In genomic region chrX:19702856-19703255, GRCh38 we compare ENCODE assay signal across 16 cellular contexts.
DNase-seq lines count a peak whose midpoint lies in the region; ATAC-seq, FAIRE-seq and TF ChIP-seq lines count a peak whose summit lies in the region.
"Had no signal": no experiment of that assay in that cellular context is flagged by ENCODE, and none has a peak within 500 bp of the region (broad histone marks: within the 10 kb centered on the region; RNA-seq: fewer than 3 reads in every experiment).

No MANE protein-coding gene starts in this region.

- H3K9me3 Mint-ChIP-seq in CD4-positive, alpha-beta T cell, result no peaks in the 10 kb centered on the region
- no peaks in the 10 kb centered on the region for H3K9me3 Mint-ChIP-seq in CD8-positive, alpha-beta memory T cell
- no peaks in the 10 kb centered on the region for H3K9me3 Mint-ChIP-seq in natural killer cell treated with Interleukin-12 subunit alpha and Interleukin-12 subunit beta and Interleukin-15 and Interleukin-18, amount 100 ng/mL, for 72 hours
- H3K9me3 Mint-ChIP-seq: GM23338 had no signal

- no peak overlapping the region for H3K4me3 Mint-ChIP-seq in CD4-positive, alpha-beta T cell
- H3K4me3 Mint-ChIP-seq in CD8-positive, alpha-beta memory T cell, result peak overlapping the region in 2 of 7 donors; percentile 30 to 68
- peak overlapping the region; percentile 25 for H3K4me3 Mint-ChIP-seq in natural killer cell treated with Interleukin-12 subunit alpha and Interleukin-12 subunit beta and Interleukin-15 and Interleukin-18, amount 100 ng/mL, for 72 hours
- H3K4me3 Mint-ChIP-seq: GM23338 had no signal

- intact Hi-C loops in CD4-positive, alpha-beta T cell (cut with DNase I, micrococcal nuclease), result no loop called here

- peak overlapping the region; percentile 47 for H3K27ac Mint-ChIP-seq in CD4-positive, alpha-beta T cell
- peak overlapping the region; percentile 0 to 85 (median 50) for H3K27ac Mint-ChIP-seq in CD8-positive, alpha-beta memory T cell
- peak overlapping the region; percentile 4 to 52 for H3K27ac Mint-ChIP-seq in natural killer cell treated with Interleukin-12 subunit alpha and Interleukin-12 subunit beta and Interleukin-15 and Interleukin-18, amount 100 ng/mL, for 72 hours
- H3K27ac Mint-ChIP-seq: GM23338 had no signal

- no peak overlapping the region for H3K27ac ChIP-seq in CD4-positive, alpha-beta T cell (ENCODE audit: low read depth, low read length)
- no peak overlapping the region for H3K27ac ChIP-seq in CD8-positive, alpha-beta memory T cell (ENCODE audit: low read depth, low read length)

- H3K4me3 ChIP-seq in CD8-positive, alpha-beta memory T cell (ENCODE audit: low read length), result no peak overlapping the region
- H3K4me3 ChIP-seq in bronchial epithelial cell (ENCODE audit: low read depth, low read length), result no peak overlapping the region
- H3K4me3 ChIP-seq: GM23338 had no signal

- no peaks in the 10 kb centered on the region for H3K9me3 ChIP-seq in CD4-positive, alpha-beta T cell (ENCODE audit: control insufficient read depth, low read length)
- no peaks in the 10 kb centered on the region for H3K9me3 ChIP-seq in CD8-positive, alpha-beta memory T cell (ENCODE audit: low read length)

- no peaks in the 10 kb centered on the region for H3K27me3 Mint-ChIP-seq in CD4-positive, alpha-beta T cell
- H3K27me3 Mint-ChIP-seq in CD8-positive, alpha-beta memory T cell, result no peaks in the 10 kb centered on the region
- no peaks in the 10 kb centered on the region for H3K27me3 Mint-ChIP-seq in natural killer cell treated with Interleukin-12 subunit alpha and Interleukin-12 subunit beta and Interleukin-15 and Interleukin-18, amount 100 ng/mL, for 72 hours

- POLR2A ChIA-PET in CD4-positive, alpha-beta T cell (lab: Charles Lee), result no interaction called here
- POLR2A ChIA-PET in CD8-positive, alpha-beta memory T cell (lab: Charles Lee), result no interaction called here

- FAIRE-seq in bronchial epithelial cell (lab: Jason Lieb, UNC), result peak; percentile 47
- FAIRE-seq: RCC 7860 had no signal

- TF ChIP-seq CTCF in CD4-positive, alpha-beta T cell (IDR thresholded peaks at IDR 0.05), result no peak
- TF ChIP-seq CTCF in bronchial epithelial cell (IDR thresholded peaks at IDR 0.05; ENCODE audit: insufficient read depth, low read length, severe bottlenecking), result no peak

- H3K36me3 Mint-ChIP-seq in CD4-positive, alpha-beta T cell (ENCODE audit: low read depth), result peaks cover 76% of the 10 kb centered on the region
- H3K36me3 Mint-ChIP-seq in CD8-positive, alpha-beta memory T cell, result peaks cover 0 to 62% (median 5%) of the 10 kb centered on the region in 3 donors
- H3K36me3 Mint-ChIP-seq in natural killer cell treated with Interleukin-12 subunit alpha and Interleukin-12 subunit beta and Interleukin-15 and Interleukin-18, amount 100 ng/mL, for 72 hours, result no peaks in the 10 kb centered on the region

- peaks cover 4% of the 10 kb centered on the region for H3K36me3 ChIP-seq in CD8-positive, alpha-beta memory T cell (ENCODE audit: insufficient read depth, low read length)
- no peaks in the 10 kb centered on the region for H3K36me3 ChIP-seq in bronchial epithelial cell (ENCODE audit: control insufficient read depth, insufficient read depth, low read length)

- H3K4me1 Mint-ChIP-seq in CD4-positive, alpha-beta T cell (ENCODE audit: low read depth), result peaks cover 70% of the 10 kb centered on the region
- peaks cover 46 to 89% (median 77%) of the 10 kb centered on the region in 3 donors for H3K4me1 Mint-ChIP-seq in CD8-positive, alpha-beta memory T cell
- peaks cover 26 to 36% of the 10 kb centered on the region in 2 donors for H3K4me1 Mint-ChIP-seq in natural killer cell treated with Interleukin-12 subunit alpha and Interleukin-12 subunit beta and Interleukin-15 and Interleukin-18, amount 100 ng/mL, for 72 hours (ENCODE audit: low read depth in 2 of 2)

- no peaks in the 10 kb centered on the region for H3K27me3 ChIP-seq in CD4-positive, alpha-beta T cell (ENCODE audit: control insufficient read depth, insufficient read depth, low read length)
- H3K27me3 ChIP-seq in CD8-positive, alpha-beta memory T cell (ENCODE audit: insufficient read depth, low read length, poor library complexity, severe bottlenecking), result no peaks in the 10 kb centered on the region
- H3K27me3 ChIP-seq in bronchial epithelial cell (ENCODE audit: control insufficient read depth, insufficient read depth, low read length), result no peaks in the 10 kb centered on the region

- no peak for ATAC-seq in CD4-positive, alpha-beta T cell (ENCODE audit: poor library complexity)
- no peak for ATAC-seq in natural killer cell treated with Interleukin-12 subunit alpha and Interleukin-12 subunit beta and Interleukin-15 and Interleukin-18, amount 100 ng/mL, for 72 hours
- ATAC-seq in HG02870 (IDR thresholded peaks at IDR 0.05; ENCODE audit: unreplicated experiment), result no peak
- ATAC-seq: GM23338, SK-N-SH treated with all-trans-retinoic acid at 6 μM for 48 hours had no signal

- CTCF ChIA-PET in CD4-positive, alpha-beta T cell (lab: Charles Lee), result interaction anchor here (0.7 kb wide), 1 partner anchor 38 kb away, joined by 3 read pairs; no protein-coding TSS in a partner anchor
- CTCF ChIA-PET in CD8-positive, alpha-beta memory T cell (lab: Charles Lee), result interaction anchor here (0.7 kb wide), 1 partner anchor 25 kb away, joined by 3 read pairs; no protein-coding TSS in a partner anchor

- H3K4me1 ChIP-seq in CD8-positive, alpha-beta memory T cell (ENCODE audit: insufficient read depth, low read length), result peaks cover 10% of the 10 kb centered on the region

- DNase-seq in CD4-positive, alpha-beta T cell, result no peak
- no peak for DNase-seq in CD8-positive, alpha-beta memory T cell
- DNase-seq in bronchial epithelial cell (ENCODE audit: low read depth) (no peak), GM19240 (ENCODE audit: insufficient read length, low spot score) (no peak), dermis blood vessel endothelial cell (no peak)
- no peak for DNase-seq in natural killer cell treated with Interleukin-12 subunit alpha and Interleukin-12 subunit beta and Interleukin-15 and Interleukin-18, amount 100 ng/mL, for 72 hours (ENCODE audit: low spot score)
- DNase-seq: MV-4-11, NCI-H1436 treated with DMSO at 0.1 percent for 48 hours, NCI-H2081, NCI-H510A, NCI-H82, SHP77 had no signal
